ENCODE assay signal across 19 cellular contexts in the genomic region with DNA sequence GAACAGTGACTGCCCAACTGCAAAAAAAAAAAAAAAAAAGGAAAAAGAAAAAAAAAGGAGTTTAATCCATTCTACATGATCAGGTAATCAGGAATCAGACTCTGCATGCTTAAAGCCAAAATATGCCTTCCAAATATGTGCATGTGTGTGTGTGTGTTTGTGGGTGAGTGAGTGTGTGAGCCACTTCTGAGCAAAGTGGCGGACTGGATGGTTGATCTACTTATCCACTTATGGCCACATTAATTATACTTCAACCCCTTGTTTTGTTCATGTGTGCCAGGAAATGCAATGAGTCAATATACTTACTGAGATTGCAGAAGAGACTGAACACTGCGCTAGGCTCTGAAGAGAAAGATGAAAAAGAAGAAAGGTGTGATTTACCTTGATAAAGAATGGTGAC.
"Had no signal": no experiment of that assay in that cellular context is flagged by ENCODE, and none has a peak within 500 bp of the region (broad histone marks: within the 10 kb centered on the region; RNA-seq: fewer than 3 reads in every experiment).

No MANE protein-coding gene starts in this region.

- H3K4me1 ChIP-seq: colonic mucosa, esophagus muscularis mucosa, left ventricle myocardium inferior had no signal

- H3K27me3 ChIP-seq: colonic mucosa, esophagus muscularis mucosa, neutrophil had no signal

- H3K27ac ChIP-seq: colonic mucosa, esophagus muscularis mucosa, left ventricle myocardium inferior, neutrophil, thoracic aorta had no signal

- H3K36me3 ChIP-seq: colonic mucosa, esophagus muscularis mucosa, left ventricle myocardium inferior, neutrophil, thoracic aorta had no signal

- H3K9me3 ChIP-seq: colonic mucosa, esophagus muscularis mucosa, left ventricle myocardium inferior, neutrophil, thoracic aorta had no signal

- H3K4me3 ChIP-seq: colonic mucosa, esophagus muscularis mucosa, left ventricle myocardium inferior, thoracic aorta had no signal

- DNase-seq: activated B cell treated with CpG ODN at 0.5 μM for 24 hours; activated CD4-positive, alpha-beta T cell treated with anti-CD3 and anti-CD28 coated beads for 48 hours; activated CD8-positive, alpha-beta memory T cell treated with anti-CD3 and anti-CD28 coated beads, Interleukin-2, amount 50 U/mL, for 48 hours; activated CD8-positive, alpha-beta T cell treated with anti-CD3 and anti-CD28 coated beads, Interleukin-2, amount 10 ng/mL, durations not matched to agents 7 days and 5 days; activated gamma-delta T cell treated with Interleukin-2 at 50 U/mL for 16 hours; activated T-cell treated with anti-CD3 and anti-CD28 coated beads, Interleukin-2, amount 50 U/mL, for 72 hours; amniotic stem cell; central memory CD4-positive, alpha-beta T cell; colonic mucosa; hypothalamus; kidney; left ventricle myocardium inferior; mesenchymal stem cell; natural killer cell; posterior cingulate gyrus had no signal

- ATAC-seq: activated CD8-positive, alpha-beta T cell treated with anti-CD3 and anti-CD28 coated beads, Interleukin-2, amount 10 ng/mL, durations not matched to agents 7 days and 5 days; activated T-cell treated with anti-CD3 and anti-CD28 coated beads, Interleukin-2, amount 50 U/mL, for 72 hours; natural killer cell; stimulated activated effector memory CD8-positive, alpha-beta T cell treated with anti-CD3 and anti-CD28 coated beads, Interleukin-12 subunit alpha, Interleukin-12 subunit beta, amount 100 ng/mL, for 72 hours had no signal
